8 cellular contexts compared by ENCODE assay signal in genomic region chr17:29140051-29140582, GRCh38.
DNase-seq lines count a peak whose midpoint lies in the region; ATAC-seq and TF ChIP-seq lines count a peak whose summit lies in the region.

No MANE protein-coding gene starts in this region.

- ATAC-seq in GM21529 (IDR thresholded peaks at IDR 0.05; ENCODE audit: unreplicated experiment): peak; percentile 53

- DNase-seq in CD1c-positive myeloid dendritic cell (ENCODE audit: extremely low spot score) (peak; percentile 87), NCI-H2171 treated with DMSO at 0.1 percent for 48 hours (lab: John Stamatoyannopoulos, UW) (peak; percentile 58), choroid plexus epithelial cell (ENCODE audit: low read depth) (peak; percentile 68), medulla oblongata (ENCODE audit: extremely low spot score) (peak; percentile 85), epidermal melanocyte (ENCODE audit: insufficient read length, low spot score) (no peak)
- peak; percentile 74 to 75 for DNase-seq in activated CD4-positive, alpha-beta T cell treated with anti-CD3 and anti-CD28 coated beads for 4 hours
- peak; percentile 67 for DNase-seq in stimulated activated CD8-positive, alpha-beta memory T cell treated with anti-CD3 and anti-CD28 coated beads, Interleukin-12 subunit alpha, Interleukin-12 subunit beta, amount 100 ng/mL, for 1 hour (ENCODE audit: low read depth)

- H3K4me3 ChIP-seq in choroid plexus epithelial cell (ENCODE audit: low read depth, low read length): peak overlapping the region; percentile 36

- TF ChIP-seq CTCF in choroid plexus epithelial cell (conservative IDR thresholded peaks at IDR 0.05; ENCODE audit: low read depth, low read length): no peak
